In the genomic region with DNA sequence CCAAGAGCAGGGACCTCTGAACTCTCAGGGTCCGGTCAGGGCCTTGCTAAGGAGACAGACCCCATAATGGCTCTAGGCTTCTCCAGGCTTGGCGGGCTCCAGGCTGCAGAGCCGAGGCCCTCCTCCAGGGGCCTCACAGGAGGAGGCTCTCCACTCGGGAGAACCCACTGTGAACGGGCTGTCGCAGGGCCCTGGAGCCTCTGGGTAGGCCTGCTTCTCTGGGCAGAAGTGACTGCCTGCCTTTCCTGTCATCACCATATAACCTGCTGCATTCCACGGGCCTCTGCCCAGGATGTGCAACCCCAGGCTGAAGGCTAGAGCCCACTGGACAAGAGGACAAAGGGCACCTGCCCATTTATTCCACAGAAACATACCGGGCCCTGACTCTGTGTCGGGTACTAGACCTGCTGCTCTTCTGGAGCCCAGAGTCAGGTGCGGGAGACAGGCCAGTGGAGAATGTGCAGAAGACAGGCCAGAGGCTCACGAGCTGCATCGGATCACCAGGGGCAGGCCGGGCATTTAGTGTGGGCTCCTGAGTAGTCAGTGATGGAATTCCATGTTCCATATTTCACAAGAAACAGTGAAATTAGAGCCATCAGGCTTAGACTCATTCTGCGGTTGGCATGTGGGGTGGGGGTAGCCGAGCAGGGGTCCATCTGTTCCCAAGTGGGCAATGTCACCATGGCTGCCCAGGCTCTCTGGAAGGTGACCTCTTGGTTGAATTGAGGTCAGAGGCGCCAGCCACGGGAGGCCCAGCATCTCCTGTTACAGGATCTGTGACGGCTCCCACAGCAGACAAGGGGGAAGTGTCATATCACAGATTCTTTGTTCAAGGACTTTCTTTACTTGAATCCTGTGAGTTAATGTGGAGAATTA, we compare ENCODE assay signal across 9 cellular contexts.
DNase-seq lines count a peak whose midpoint lies in the region; ATAC-seq and TF ChIP-seq lines count a peak whose summit lies in the region.
"Had no signal": no experiment of that assay in that cellular context is flagged by ENCODE, and none has a peak within 500 bp of the region (broad histone marks: within the 10 kb centered on the region; RNA-seq: fewer than 3 reads in every experiment).

No MANE protein-coding gene starts in this region.

- ATAC-seq in Right ventricle myocardium inferior (peak; percentile 20), upper lobe of right lung (no peak), HG02623 (IDR thresholded peaks at IDR 0.05; ENCODE audit: unreplicated experiment) (no peak)

- no peaks in the 10 kb centered on the region for H3K27me3 ChIP-seq in upper lobe of right lung

- intact Hi-C loops in Right ventricle myocardium inferior (cut with DNase I), result no loop called here
- intact Hi-C loops in cardiac septum (cut with DNase I), result no loop called here
- intact Hi-C loops in upper lobe of right lung (cut with DNase I), result loop anchor here (10.0 kb wide), 1 partner anchor 45 kb away; no protein-coding TSS in a partner anchor

- DNase-seq in Right ventricle myocardium inferior (ENCODE audit: missing footprints) (no peak), cardiac septum (ENCODE audit: low spot score) (no peak), astrocyte of the cerebellum (ENCODE audit: low read depth) (no peak), left kidney (ENCODE audit: low read depth, low spot score) (peak; percentile 70), upper lobe of right lung (peak; percentile 53), NOMO-1 treated with dmso at 0.1 percent for 144 hours (lab: John Stamatoyannopoulos, UW; ENCODE audit: unreplicated experiment) (no peak), germinal center (ENCODE audit: low spot score) (no peak)

- H3K4me1 ChIP-seq in upper lobe of right lung, result peaks cover 39% of the 10 kb centered on the region
- H3K4me1 ChIP-seq: parathyroid adenoma had no signal

- in situ Hi-C loops in astrocyte of the cerebellum (cut with HindIII; ENCODE audit: low sequenced_read_pairs), result loop anchor here (5.0 kb wide), 1 partner anchor 107 kb away; no protein-coding TSS in a partner anchor

- no peak overlapping the region for H3K27ac ChIP-seq in upper lobe of right lung
- H3K27ac ChIP-seq: parathyroid adenoma had no signal

- no peak overlapping the region for H3K4me3 ChIP-seq in astrocyte of the cerebellum (ENCODE audit: low read depth, low read length)
- no peak overlapping the region for H3K4me3 ChIP-seq in upper lobe of right lung

- TF ChIP-seq CTCF in astrocyte of the cerebellum (IDR thresholded peaks at IDR 0.05; ENCODE audit: low read depth, low read length, missing control alignments) (peak; percentile 17), upper lobe of right lung (IDR thresholded peaks at IDR 0.05) (no peak)

- no peaks in the 10 kb centered on the region for H3K9me3 ChIP-seq in upper lobe of right lung

- H3K36me3 ChIP-seq in upper lobe of right lung, result no peaks in the 10 kb centered on the region

Comparison
In these comparisons a context has a peak if more than half of its experiments do, and no peak if none do; other contexts are left out.
1. DNase-seq: peak in left kidney (single experiment) and upper lobe of right lung (single experiment); none in Right ventricle myocardium inferior (single experiment), cardiac septum (single experiment), astrocyte of the cerebellum (single experiment), NOMO-1 treated with dmso at 0.1 percent for 144 hours (single experiment) and germinal center (single experiment).